ENCODE assay signal across 19 cellular contexts in genomic region chr6:150391890-150392289, GRCh38. TPM values are rescaled to one million over a fixed set of nuclear protein-coding genes. Genes with fewer than 3 reads are reported as not detected.
"Had no signal": no experiment of that assay in that cellular context is flagged by ENCODE, and none has a peak within 500 bp of the region (broad histone marks: within the 10 kb centered on the region; RNA-seq: fewer than 3 reads in every experiment).

No MANE protein-coding gene starts in this region.

- FAIRE-seq: frontal cortex, islet of Langerhans had no signal

- H3K36me3 Mint-ChIP-seq: activated naive CD8-positive, alpha-beta T cell; brain had no signal

- H3K9me3 Mint-ChIP-seq: activated CD4-positive, alpha-beta T cell treated with anti-CD3 and anti-CD28 coated beads, Interleukin-2, amount 10 ng/mL, durations not matched to agents 7 days and 5 days; brain had no signal

- H3K4me3 Mint-ChIP-seq: activated CD4-positive, alpha-beta T cell treated with anti-CD3 and anti-CD28 coated beads, Interleukin-2, amount 10 ng/mL, durations not matched to agents 7 days and 5 days; activated naive CD8-positive, alpha-beta T cell; brain; nephron had no signal

- H3K4me3 ChIP-seq: heart left ventricle, transverse colon had no signal

- DNase-seq: activated CD4-positive, alpha-beta T cell treated with anti-CD3 and anti-CD28 coated beads, Interleukin-2, amount 10 ng/mL, durations not matched to agents 7 days and 5 days; activated CD8-positive, alpha-beta memory T cell treated with anti-CD3 and anti-CD28 coated beads, Interleukin-2, amount 50 U/mL, for 48 hours; activated gamma-delta T cell treated with Interleukin-2 at 50 U/mL for 16 hours; cerebellar nuclear complex; effector CD8-positive, alpha-beta T cell; heart left ventricle; left ventricle myocardium superior; nucleus accumbens; posterior cingulate gyrus; stimulated activated CD4-positive, alpha-beta T cell treated with anti-CD3 and anti-CD28 coated beads, Interleukin-4, amount 100 ng/mL, for 1 hour; stimulated activated naive CD4-positive, alpha-beta T cell; T-helper 9 cell; transverse colon had no signal

- H3K27ac Mint-ChIP-seq: activated CD4-positive, alpha-beta T cell treated with anti-CD3 and anti-CD28 coated beads, Interleukin-2, amount 10 ng/mL, durations not matched to agents 7 days and 5 days; activated naive CD8-positive, alpha-beta T cell; brain; nephron had no signal

- H3K4me1 Mint-ChIP-seq: activated CD4-positive, alpha-beta T cell treated with anti-CD3 and anti-CD28 coated beads, Interleukin-2, amount 10 ng/mL, durations not matched to agents 7 days and 5 days; nephron had no signal

RNA-seq across cellular contexts. Expression of gene IYD, which starts 23.1 kb away (rescaled TPM):
- total RNA-seq: activated CD4-positive, alpha-beta T cell treated with anti-CD3 and anti-CD28 coated beads, Interleukin-2, amount 10 ng/mL, durations not matched to agents 7 days and 5 days; frontal cortex; left ventricle myocardium superior; skeletal muscle tissue had no signal
- polyA plus RNA-seq: heart left ventricle had no signal
